Comparison of ENCODE assay signal across 8 cellular contexts in the genomic region with DNA sequence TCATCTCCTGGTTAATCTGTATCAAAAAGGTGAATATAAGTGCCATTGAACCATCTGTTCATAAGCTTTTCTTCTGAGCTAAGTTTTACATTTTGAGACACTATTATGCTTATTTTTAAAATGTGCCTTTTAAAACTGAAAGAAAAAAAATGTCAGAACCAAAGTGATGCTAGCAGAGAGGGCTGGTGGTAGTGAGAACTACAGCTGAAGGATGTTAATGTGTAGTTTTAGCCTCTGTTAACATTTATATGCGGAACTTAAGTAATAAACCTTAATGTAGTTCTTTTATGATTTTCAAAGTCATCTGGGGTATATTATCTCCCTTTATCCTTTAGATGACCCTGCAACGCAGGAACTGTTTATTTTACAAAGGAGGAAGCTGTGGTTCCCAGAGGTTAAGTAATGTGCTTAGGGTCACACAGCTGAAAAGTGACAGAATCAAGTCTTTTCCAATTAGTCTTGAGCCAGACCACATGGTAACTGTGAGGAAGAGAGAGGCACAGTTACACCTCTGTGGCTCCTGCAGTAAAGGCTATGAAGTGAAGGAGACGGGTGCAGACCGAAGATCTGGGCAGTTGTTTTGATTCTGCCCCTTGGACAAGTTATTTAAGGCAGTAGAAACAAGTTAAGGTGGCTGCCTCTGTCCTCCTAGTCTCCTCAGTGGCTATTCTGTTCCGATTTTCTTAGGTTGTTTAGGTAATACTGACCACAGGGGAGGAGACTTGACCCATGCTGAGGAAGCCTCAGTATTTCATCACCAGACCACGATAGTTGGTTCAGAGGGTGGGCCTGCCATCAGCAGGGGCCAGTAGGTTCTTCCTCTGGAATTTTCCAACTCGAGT. TPM values are rescaled to one million over a fixed set of nuclear protein-coding genes. Genes with fewer than 3 reads are reported as not detected.
A peak's percentile ranks its signal among the peaks of the same experiment; 100 is the strongest.
DNase-seq lines count a peak whose midpoint lies in the region; ATAC-seq, FAIRE-seq and TF ChIP-seq lines count a peak whose summit lies in the region.

No MANE protein-coding gene starts in this region.

- H2BK120ac ChIP-seq in neuronal stem cell (ENCODE audit: low read depth, low read length), result no peak overlapping the region

- no peak overlapping the region for H2BK12ac ChIP-seq in neuronal stem cell (ENCODE audit: low read length)

- H2BK5ac ChIP-seq in neuronal stem cell (ENCODE audit: low read length), result no peak overlapping the region

- peaks cover 1% of the 10 kb centered on the region for H3K79me1 ChIP-seq in neuronal stem cell (ENCODE audit: low read depth, low read length)

- no peak overlapping the region for H3K18ac ChIP-seq in neuronal stem cell (ENCODE audit: low read length)

- peak overlapping the region in 2 of 10 donors; percentile 2 to 9 for H3K4me3 ChIP-seq in heart right ventricle
- H3K4me3 ChIP-seq in neuronal stem cell (ENCODE audit: low read length in 2 of 2), result no peak overlapping the region

- no peak overlapping the region for H2AK5ac ChIP-seq in neuronal stem cell (ENCODE audit: low read depth, low read length)

- H4K8ac ChIP-seq in neuronal stem cell (ENCODE audit: low read depth, low read length), result no peak overlapping the region

- H2AFZ ChIP-seq in neuronal stem cell (ENCODE audit: low read length), result no peak overlapping the region

- TF ChIP-seq CTCF in heart right ventricle (IDR thresholded peaks at IDR 0.05), result no peak

- H3K4ac ChIP-seq in neuronal stem cell (ENCODE audit: low read length), result no peak overlapping the region

- H3K4me2 ChIP-seq in neuronal stem cell (ENCODE audit: insufficient read depth, low read length, poor library complexity, severe bottlenecking), result no peak overlapping the region

- H3K36me3 ChIP-seq in heart right ventricle (peaks cover 0 to 3% (median 0%) of the 10 kb centered on the region in 9 donors), neuronal stem cell (replicated peaks in 1 of 2; ENCODE audit: control insufficient read depth in 2 of 2, insufficient read depth in 2 of 2, low read length in 2 of 2) (peaks cover 0 to 39% of the 10 kb centered on the region in 2 donors)

- H3K23ac ChIP-seq in neuronal stem cell (ENCODE audit: low read depth, low read length, poor library complexity), result no peak overlapping the region

- peak; percentile 57 to 89 (median 80) for ATAC-seq in heart right ventricle

- H3K14ac ChIP-seq in neuronal stem cell (ENCODE audit: low read length), result no peak overlapping the region

- no peak for TF ChIP-seq POLR2A in H54 (IDR thresholded peaks at IDR 0.05; ENCODE audit: low read depth, low read length)

- H3K4me1 ChIP-seq in heart right ventricle (peaks cover 0 to 52% (median 10%) of the 10 kb centered on the region in 9 donors), neuronal stem cell (ENCODE audit: control insufficient read depth in 2 of 2, insufficient read depth in 1 of 2, low read depth in 1 of 2, low read length in 2 of 2) (peaks cover 0 to 8% of the 10 kb centered on the region in 2 donors)

- H3K27me3 ChIP-seq in heart right ventricle (no peaks in the 10 kb centered on the region), neuronal stem cell (ENCODE audit: control insufficient read depth in 3 of 3, insufficient read depth in 3 of 3, low read depth in 1 of 3, low read length in 3 of 3) (no peaks in the 10 kb centered on the region)

- peak; percentile 41 for FAIRE-seq in H54 (lab: Jason Lieb, UNC)

- H3K27ac ChIP-seq in heart right ventricle, result peak overlapping the region in 7 of 10 donors; percentile 1 to 67 (median 40)
- H3K27ac ChIP-seq in neuronal stem cell (replicated peaks; ENCODE audit: low read length), result no peak overlapping the region

- no peak overlapping the region for H2BK15ac ChIP-seq in neuronal stem cell (ENCODE audit: low read length)

- DNase-seq in EL (peak; percentile 63), H54 (ENCODE audit: insufficient read length, low spot score) (no peak), OCI-M1 (lab: John Stamatoyannopoulos, UW) (peak; percentile 74), heart right ventricle (peak in 1 of 2 donors; percentile 22), neuronal stem cell (ENCODE audit: low spot score) (no peak), head of caudate nucleus (no peak), NCI-H2227 treated with DMSO at 0.1 percent for 48 hours (lab: John Stamatoyannopoulos, UW) (no peak), RPMI8226 (no peak)

- H4K91ac ChIP-seq in neuronal stem cell (ENCODE audit: low read depth, low read length, poor library complexity), result no peak overlapping the region

- H3K9me3 ChIP-seq in heart right ventricle (no peaks in the 10 kb centered on the region), neuronal stem cell (replicated peaks in 1 of 2; ENCODE audit: control insufficient read depth in 2 of 2, insufficient read depth in 1 of 2, low read depth in 1 of 2, low read length in 2 of 2) (peaks cover 0 to 3% of the 10 kb centered on the region in 2 donors)

- intact Hi-C loops in heart right ventricle (cut with DNase I), result loop anchor here in 1 of 10 donors (10.0 kb wide), 1 partner anchor 70 kb away; no protein-coding TSS in a partner anchor
- intact Hi-C loops in head of caudate nucleus (cut with DNase I), result no loop called here

- 40 to 43% methylated on average over 7 of the region's 7 CpGs for WGBS in heart right ventricle, 2 donors
- WGBS in neuronal stem cell (ENCODE audit: extremely low coverage in 2 of 2, insufficient read length in 2 of 2, insufficient replicate concordance in 1 of 2), 2 donors, result no CpG with 5 or more reads among the region's 7 CpGs

- H3K9ac ChIP-seq in neuronal stem cell (ENCODE audit: low read depth, low read length, poor library complexity), result no peak overlapping the region

RNA-seq across cellular contexts. Expression of a gene that starts 23.9 kb away (rescaled TPM):
- 10 to 100 TPM in 2 of 10 donors, 1 to 10 TPM in 8; 3.6 to 20.6 (median 8.0) TPM for total RNA-seq in heart right ventricle
- polyA plus RNA-seq in heart right ventricle, result 1 to 10 TPM; 3.6 to 5.6 TPM
- 37.4 TPM for polyA plus RNA-seq in neuronal stem cell (2013, experiment 1 of 2)
- 39.0 TPM for polyA plus RNA-seq in neuronal stem cell (2013, experiment 2 of 2)

Comparison
In these comparisons a context has a peak if more than half of its experiments do, and no peak if none do; other contexts are left out.
1. DNase-seq: peak in EL (single experiment) and OCI-M1 (single experiment); none in H54 (single experiment), neuronal stem cell (single experiment), head of caudate nucleus (0 of 42), NCI-H2227 treated with DMSO at 0.1 percent for 48 hours (single experiment) and RPMI8226 (single experiment).